7 cellular contexts compared by ENCODE assay signal in genomic region chr12:70365398-70365647, GRCh38. TPM values are rescaled to one million over a fixed set of nuclear protein-coding genes. Genes with fewer than 3 reads are reported as not detected.
DNase-seq lines count a peak whose midpoint lies in the region; ATAC-seq, FAIRE-seq and TF ChIP-seq lines count a peak whose summit lies in the region.

No MANE protein-coding gene starts in this region.

- no peaks in the 10 kb centered on the region for H3K9me3 ChIP-seq in iPS-18c (ENCODE audit: control insufficient read depth, insufficient read depth, low read length)

- TF ChIP-seq CTCF in HFF-Myc (IDR thresholded peaks at IDR 0.05; ENCODE audit: low read depth, low read length, missing control alignments): no peak

- H3K36me3 Mint-ChIP-seq in activated CD4-positive, alpha-beta memory T cell treated with anti-CD3 and anti-CD28 coated beads, Interleukin-2, amount 10 ng/mL, durations not matched to agents 7 days and 5 days (ENCODE audit: low read depth): no peaks in the 10 kb centered on the region
- H3K36me3 Mint-ChIP-seq in stimulated activated naive B cell treated with anti-CD40 and anti-IgM and Interleukin-4, amounts not matched to agents 10 μg/mL and 1 μg/mL and 100 μg/mL, for 72 hours: no peaks in the 10 kb centered on the region

- CTCF ChIA-PET in activated CD4-positive, alpha-beta memory T cell treated with anti-CD3 and anti-CD28 coated beads, Interleukin-2, amount 10 ng/mL, durations not matched to agents 7 days and 5 days (lab: Charles Lee): no interaction called here

- POLR2A ChIA-PET in activated CD4-positive, alpha-beta memory T cell treated with anti-CD3 and anti-CD28 coated beads, Interleukin-2, amount 10 ng/mL, durations not matched to agents 7 days and 5 days (lab: Charles Lee): interaction anchor here (0.6 to 1.0 kb wide), 3 partner anchors 8 to 123 kb away, joined by 3 read pairs; no protein-coding TSS in a partner anchor

- DNase-seq in HFF-Myc (ENCODE audit: extremely low read depth, low read depth): no peak
- no peak for DNase-seq in activated CD4-positive, alpha-beta memory T cell treated with anti-CD3 and anti-CD28 coated beads, Interleukin-2, amount 10 ng/mL, durations not matched to agents 7 days and 5 days
- DNase-seq in stimulated activated naive B cell treated with anti-CD40 and anti-IgM and Interleukin-4, amounts not matched to agents 10 μg/mL and 1 μg/mL and 100 μg/mL, for 72 hours: no peak
- no peak for DNase-seq in GM12892 (ENCODE audit: insufficient read length)
- no peak for DNase-seq in NCI-H82 treated with DMSO at 0.1 percent for 48 hours (lab: John Stamatoyannopoulos, UW; ENCODE audit: unreplicated experiment)
- no peak for DNase-seq in activated CD8-positive, alpha-beta memory T cell treated with anti-CD3 and anti-CD28 coated beads for 24 hours

- no peak for FAIRE-seq in GM12892 (lab: Jason Lieb, UNC)

- TF ChIP-seq POLR2A in GM12892 (IDR thresholded peaks at IDR 0.05; ENCODE audit: low read depth, low read length): no peak

- ATAC-seq in stimulated activated naive B cell treated with anti-CD40 and anti-IgM and Interleukin-4, amounts not matched to agents 10 μg/mL and 1 μg/mL and 100 μg/mL, for 72 hours (replicated peaks): no peak

- H3K9me3 Mint-ChIP-seq in activated CD4-positive, alpha-beta memory T cell treated with anti-CD3 and anti-CD28 coated beads, Interleukin-2, amount 10 ng/mL, durations not matched to agents 7 days and 5 days: no peaks in the 10 kb centered on the region
- H3K9me3 Mint-ChIP-seq in stimulated activated naive B cell treated with anti-CD40 and anti-IgM and Interleukin-4, amounts not matched to agents 10 μg/mL and 1 μg/mL and 100 μg/mL, for 72 hours: no peaks in the 10 kb centered on the region

- peaks cover 37% of the 10 kb centered on the region for H3K27me3 Mint-ChIP-seq in activated CD4-positive, alpha-beta memory T cell treated with anti-CD3 and anti-CD28 coated beads, Interleukin-2, amount 10 ng/mL, durations not matched to agents 7 days and 5 days
- peaks cover 7 to 17% of the 10 kb centered on the region in 2 donors for H3K27me3 Mint-ChIP-seq in stimulated activated naive B cell treated with anti-CD40 and anti-IgM and Interleukin-4, amounts not matched to agents 10 μg/mL and 1 μg/mL and 100 μg/mL, for 72 hours

- H3K4me3 ChIP-seq in HFF-Myc (replicated peaks; ENCODE audit: low read depth, low read length) (peak overlapping the region; percentile 48), iPS-18c (ENCODE audit: insufficient read depth, low read depth, low read length) (peak overlapping the region; percentile 87)

- no peak overlapping the region for H3K27ac Mint-ChIP-seq in activated CD4-positive, alpha-beta memory T cell treated with anti-CD3 and anti-CD28 coated beads, Interleukin-2, amount 10 ng/mL, durations not matched to agents 7 days and 5 days
- H3K27ac Mint-ChIP-seq in stimulated activated naive B cell treated with anti-CD40 and anti-IgM and Interleukin-4, amounts not matched to agents 10 μg/mL and 1 μg/mL and 100 μg/mL, for 72 hours: no peak overlapping the region

- peaks cover 21% of the 10 kb centered on the region for H3K4me1 Mint-ChIP-seq in activated CD4-positive, alpha-beta memory T cell treated with anti-CD3 and anti-CD28 coated beads, Interleukin-2, amount 10 ng/mL, durations not matched to agents 7 days and 5 days
- H3K4me1 Mint-ChIP-seq in stimulated activated naive B cell treated with anti-CD40 and anti-IgM and Interleukin-4, amounts not matched to agents 10 μg/mL and 1 μg/mL and 100 μg/mL, for 72 hours: peaks cover 8 to 22% of the 10 kb centered on the region in 2 donors

- H3K4me3 Mint-ChIP-seq in activated CD4-positive, alpha-beta memory T cell treated with anti-CD3 and anti-CD28 coated beads, Interleukin-2, amount 10 ng/mL, durations not matched to agents 7 days and 5 days: peak overlapping the region; percentile 70
- peak overlapping the region; percentile 81 to 96 for H3K4me3 Mint-ChIP-seq in stimulated activated naive B cell treated with anti-CD40 and anti-IgM and Interleukin-4, amounts not matched to agents 10 μg/mL and 1 μg/mL and 100 μg/mL, for 72 hours

RNA-seq across cellular contexts. Expression of gene KCNMB4, which starts 0.8 kb away (rescaled TPM):
- under 1 TPM; 0.23 to 0.33 TPM for total RNA-seq in activated CD4-positive, alpha-beta memory T cell treated with anti-CD3 and anti-CD28 coated beads, Interleukin-2, amount 10 ng/mL, durations not matched to agents 7 days and 5 days
- 0.06 TPM for polyA plus RNA-seq in GM12892 (2012; ENCODE audit: missing spikeins)
